In the genomic region with DNA sequence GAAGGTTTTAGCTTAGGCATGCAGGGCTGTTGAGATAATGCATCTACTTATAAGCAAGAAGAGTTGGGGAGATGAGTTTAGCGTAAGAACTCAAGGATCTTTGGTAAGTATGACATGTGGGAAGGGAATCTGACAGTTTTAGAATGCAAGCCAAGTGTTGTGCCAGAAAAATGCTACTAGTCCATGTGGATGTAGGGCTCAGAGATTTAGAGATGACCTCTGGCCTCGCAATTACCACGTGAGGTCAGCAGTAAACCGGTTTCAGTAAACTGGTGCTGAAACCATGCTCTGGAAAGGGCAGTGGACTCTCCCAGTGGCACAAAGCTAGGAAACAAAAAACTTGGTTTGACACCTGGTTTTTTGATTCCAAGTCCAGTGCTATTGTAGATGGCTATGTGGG, we compare ENCODE assay signal across 24 cellular contexts. TPM values are rescaled to one million over a fixed set of nuclear protein-coding genes. Genes with fewer than 3 reads are reported as not detected.
"Had no signal": no experiment of that assay in that cellular context is flagged by ENCODE, and none has a peak within 500 bp of the region (broad histone marks: within the 10 kb centered on the region; RNA-seq: fewer than 3 reads in every experiment).

No MANE protein-coding gene starts in this region.

- H3K27me3 Mint-ChIP-seq: naive thymus-derived CD8-positive, alpha-beta T cell had no signal

- H3K27me3 ChIP-seq: esophagus muscularis mucosa, gastroesophageal sphincter, neutrophil, sigmoid colon, stomach, transverse colon had no signal

- FAIRE-seq: endometrium, small intestine had no signal

- H3K27ac ChIP-seq: epithelial cell of prostate, esophagus muscularis mucosa, gastroesophageal sphincter, neutrophil, sigmoid colon, stomach, thoracic aorta, transverse colon had no signal

- ATAC-seq: gastroesophageal sphincter; left colon; mucosa of descending colon; naive thymus-derived CD8-positive, alpha-beta T cell had no signal

- H3K9me3 Mint-ChIP-seq: naive thymus-derived CD8-positive, alpha-beta T cell had no signal

- H3K4me3 ChIP-seq: esophagus muscularis mucosa, gastroesophageal sphincter, mucosa of descending colon, sigmoid colon, stomach, thoracic aorta, transverse colon had no signal

- H3K4me3 Mint-ChIP-seq: naive thymus-derived CD8-positive, alpha-beta T cell had no signal

- H3K27ac Mint-ChIP-seq: naive thymus-derived CD8-positive, alpha-beta T cell had no signal

- H3K9me3 ChIP-seq: esophagus muscularis mucosa, gastroesophageal sphincter, mucosa of descending colon, neutrophil, sigmoid colon, stomach, thoracic aorta, transverse colon had no signal

- DNase-seq: effector memory CD4-positive, alpha-beta T cell; foreskin fibroblast; left colon; mucosa of descending colon; naive thymus-derived CD8-positive, alpha-beta T cell; posterior cingulate gyrus; sigmoid colon; small intestine; stimulated activated CD4-positive, alpha-beta T cell treated with anti-CD3 and anti-CD28 coated beads, Interleukin-12 subunit alpha, Interleukin-12 subunit beta, amount 100 ng/mL, for 4 hours; stimulated activated naive CD4-positive, alpha-beta T cell; stomach; substantia nigra; transverse colon had no signal

RNA-seq across cellular contexts. Expression of a gene that starts 53.7 kb away (rescaled TPM):
- total RNA-seq: esophagus muscularis mucosa; gastroesophageal sphincter; kidney epithelial cell; lower leg skin; naive thymus-derived CD8-positive, alpha-beta T cell; osteocyte; pulmonary artery endothelial cell; sigmoid colon; transverse colon; urinary bladder had no signal
